In genomic region chr1:227778401-227778947, GRCh38 we compare ENCODE assay signal across 18 cellular contexts. TPM values are rescaled to one million over a fixed set of nuclear protein-coding genes. Genes with fewer than 3 reads are reported as not detected.
DNase-seq lines count a peak whose midpoint lies in the region; TF ChIP-seq lines count a peak whose summit lies in the region.
"Had no signal": no experiment of that assay in that cellular context is flagged by ENCODE, and none has a peak within 500 bp of the region (broad histone marks: within the 10 kb centered on the region; RNA-seq: fewer than 3 reads in every experiment).

No MANE protein-coding gene starts in this region.

- CTCF ChIA-PET in AG04450 (lab: Charles Lee): no interaction called here

- no peaks in the 10 kb centered on the region for H3K9me2 ChIP-seq in GM23248 (ENCODE audit: insufficient read depth)

- H3K4me3 ChIP-seq in AG04450 (ENCODE audit: low read depth, low read length) (no peak overlapping the region), GM23248 (no peak overlapping the region), adipocyte (ENCODE audit: low read length) (no peak overlapping the region)

- DNase-seq in AG04450 (ENCODE audit: low read depth, low spot score) (no peak), GM23248 (peak; percentile 88), adipocyte (ENCODE audit: low read depth) (peak; percentile 64), kidney tubule cell (ENCODE audit: low spot score) (peak; percentile 69), 8988T (no peak), NCI-H446 (lab: John Stamatoyannopoulos, UW) (no peak), NCI-H82 treated with DMSO at 0.1 percent for 48 hours (lab: John Stamatoyannopoulos, UW; ENCODE audit: unreplicated experiment) (no peak), NCI-H2081 (lab: John Stamatoyannopoulos, UW) (no peak)
- DNase-seq: anterior cingulate cortex; cortex of kidney; glutamatergic neuron; NCI-H2029 treated with DMSO at 0.1 percent for 48 hours; stimulated activated CD4-positive, alpha-beta T cell treated with anti-CD3 and anti-CD28 coated beads, Interleukin-1b, Interleukin-23, amount 100 ng/mL, for 48 hours; WERI-Rb-1 had no signal

- H3K9me3 ChIP-seq in AG04450 (ENCODE audit: control insufficient read depth, insufficient read depth, low read length) (peaks cover 2% of the 10 kb centered on the region; the same call in 1 of the 2 replicates), GM23248 (ENCODE audit: low read depth) (no peaks in the 10 kb centered on the region), adipocyte (ENCODE audit: control insufficient read depth, low read length) (no peaks in the 10 kb centered on the region)
- H3K9me3 ChIP-seq: Caco-2 had no signal

- H3K9ac ChIP-seq in GM23248 (no peak overlapping the region), adipocyte (ENCODE audit: low read length) (no peak overlapping the region)

- H3F3A ChIP-seq in GM23248 (ENCODE audit: insufficient read depth): peaks cover 38% of the 10 kb centered on the region

- no peaks in the 10 kb centered on the region for H3K27me3 ChIP-seq in AG04450 (ENCODE audit: control insufficient read depth, insufficient read depth, low read length)
- no peaks in the 10 kb centered on the region for H3K27me3 ChIP-seq in GM23248 (replicated peaks; ENCODE audit: insufficient read depth)
- no peaks in the 10 kb centered on the region for H3K27me3 ChIP-seq in adipocyte (replicated peaks; ENCODE audit: control insufficient read depth, insufficient read depth, low read length)

- POLR2A ChIA-PET in AG04450 (lab: Yijun Ruan, JAX): interaction anchor here (1.3 kb wide), 2 partner anchors 16 to 19 kb away, joined by 3 to 5 read pairs; no protein-coding TSS in a partner anchor

- no peak for TF ChIP-seq CTCF in AG04450 (IDR thresholded peaks at IDR 0.05; ENCODE audit: low read depth, low read length)

- H2AFZ ChIP-seq in GM23248: no peak overlapping the region

- H3K27ac ChIP-seq in AG04450 (ENCODE audit: low read depth, low read length): peak overlapping the region; percentile 47
- H3K27ac ChIP-seq in GM23248: peak overlapping the region; percentile 53
- H3K27ac ChIP-seq: WERI-Rb-1 had no signal

- in situ Hi-C loops in GM23248 (cut with MboI): no loop called here

- peak overlapping the region; percentile 19 for H3K4me2 ChIP-seq in GM23248 (ENCODE audit: unreplicated experiment)

- H3K79me2 ChIP-seq in GM23248 (ENCODE audit: insufficient read depth): no peaks in the 10 kb centered on the region

- H4K20me1 ChIP-seq in GM23248 (ENCODE audit: insufficient read depth): no peaks in the 10 kb centered on the region

- H3K4me1 ChIP-seq in GM23248 (ENCODE audit: insufficient read depth): peaks cover 39% of the 10 kb centered on the region
- peaks cover 15% of the 10 kb centered on the region for H3K4me1 ChIP-seq in adipocyte (ENCODE audit: control insufficient read depth, insufficient read depth, low read length)
- H3K4me1 ChIP-seq: Caco-2 had no signal

- WGBS in GM23248 (ENCODE audit: low coverage in 1 of 2, low lambda C conversion rate in 2 of 2, missing lambda C conversion rate in 2 of 2), 2 experiments: 41 to 43% methylated on average over 8 of the region's 8 CpGs

- H3K36me3 ChIP-seq in GM23248 (ENCODE audit: low read depth) (no peaks in the 10 kb centered on the region), adipocyte (ENCODE audit: control insufficient read depth, insufficient read depth, low read length, severe bottlenecking) (peaks cover 8% of the 10 kb centered on the region)
- H3K36me3 ChIP-seq: WERI-Rb-1 had no signal

RNA-seq across cellular contexts. Expression of gene PRSS38, which starts 37.0 kb away (rescaled TPM):
- not detected in 2 replicates for polyA plus RNA-seq in AG04450 (2011; rRNA removed)
- not detected in 2 replicates for polyA minus RNA-seq in AG04450 (2011; rRNA and poly(A)+ RNA removed)
- not detected in 2 replicates for total RNA-seq in GM23248 (2014; rRNA removed; shearing (Covaris generic))
- not detected in 2 replicates for polyA plus RNA-seq in GM23248 (2016; fragmentation: Nextera tagmentation; extraction: Ambion mirVana)
- total RNA-seq: Caco-2, lung microvascular endothelial cell, neural crest cell, right cardiac atrium had no signal
- polyA plus RNA-seq: right cardiac atrium had no signal

RNA-seq across cellular contexts. Expression of gene SNAP47, which starts 43.2 kb away (rescaled TPM):
- polyA plus RNA-seq in AG04450 (2011; rRNA removed): 41.5 and 44.8 TPM in 2 replicates
- 29.3 and 39.0 TPM in 2 replicates for polyA minus RNA-seq in AG04450 (2011; rRNA and poly(A)+ RNA removed)
- 30.5 and 40.1 TPM in 2 replicates for total RNA-seq in GM23248 (2014; rRNA removed; shearing (Covaris generic))
- 29.3 and 32.6 TPM in 2 replicates for polyA plus RNA-seq in GM23248 (2016; fragmentation: Nextera tagmentation; extraction: Ambion mirVana)

RNA-seq across cellular contexts. Expression of gene JMJD4, which starts 43.4 kb away (rescaled TPM):
- polyA plus RNA-seq in AG04450 (2011; rRNA removed): 13.4 and 20.1 TPM in 2 replicates
- 38.1 and 48.8 TPM in 2 replicates for polyA minus RNA-seq in AG04450 (2011; rRNA and poly(A)+ RNA removed)
- total RNA-seq in GM23248 (2014; rRNA removed; shearing (Covaris generic)): 25.8 and 26.9 TPM in 2 replicates
- 16.1 and 17.3 TPM in 2 replicates for polyA plus RNA-seq in GM23248 (2016; fragmentation: Nextera tagmentation; extraction: Ambion mirVana)

Comparison
In these comparisons a context has a peak if more than half of its experiments do, and no peak if none do; other contexts are left out.
1. DNase-seq: peak in GM23248 (single experiment), adipocyte (single experiment) and kidney tubule cell (single experiment); none in AG04450 (single experiment), 8988T (single experiment), NCI-H446 (0 of 2), NCI-H82 treated with DMSO at 0.1 percent for 48 hours (single experiment) and NCI-H2081 (0 of 2).